8 cellular contexts compared by ENCODE assay signal in the genomic region with DNA sequence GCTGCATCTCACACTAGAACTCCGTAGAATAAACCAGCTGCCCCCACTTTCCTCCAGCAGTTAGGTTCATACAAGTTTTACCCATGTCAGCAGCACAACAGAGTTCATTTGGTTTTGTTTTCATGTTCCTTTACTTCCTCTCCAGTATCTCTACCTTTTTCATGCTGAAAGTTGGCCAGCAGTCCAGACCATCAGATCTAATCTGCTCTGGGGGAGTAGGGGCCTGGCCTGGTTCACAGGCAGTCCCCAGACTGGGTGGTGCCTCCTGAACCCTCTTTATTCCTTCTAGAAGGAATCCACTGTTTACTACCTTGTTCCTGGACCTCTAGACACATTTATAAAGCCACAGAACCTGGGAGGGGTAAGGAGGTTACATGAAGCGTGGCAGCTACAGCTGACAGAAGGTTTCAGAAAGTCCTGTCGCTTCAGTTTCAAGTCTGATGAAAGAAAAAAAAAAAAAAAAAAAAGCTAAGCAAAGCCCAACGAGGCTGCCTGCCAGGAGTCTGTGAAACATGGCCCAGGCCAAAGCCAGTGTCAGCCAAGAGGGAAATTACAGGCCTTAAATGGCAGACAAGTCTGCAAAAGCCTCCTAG.
DNase-seq lines count a peak whose midpoint lies in the region; ATAC-seq, FAIRE-seq and TF ChIP-seq lines count a peak whose summit lies in the region.

No MANE protein-coding gene starts in this region.

- peak; percentile 80 for ATAC-seq in HG02943 (IDR thresholded peaks at IDR 0.05; ENCODE audit: low read depth, unreplicated experiment)

- peak overlapping the region; percentile 68 for H3K27ac ChIP-seq in duodenal mucosa (ENCODE audit: low read depth, low read length)

- H3K36me3 ChIP-seq in duodenal mucosa (ENCODE audit: control insufficient read depth in 1 of 2, insufficient read depth in 2 of 2, low read length in 2 of 2), result no peaks in the 10 kb centered on the region

- H3K4me1 ChIP-seq in duodenal mucosa (ENCODE audit: control insufficient read depth in 1 of 2, insufficient read depth in 2 of 2, low read length in 2 of 2), result peaks cover 16 to 42% of the 10 kb centered on the region in 2 donors

- no peak overlapping the region for H3K4me3 ChIP-seq in duodenal mucosa (ENCODE audit: low read depth in 1 of 2, low read length in 2 of 2)

- H3K9ac ChIP-seq in duodenal mucosa (ENCODE audit: low read depth in 1 of 2, low read length in 2 of 2), result peak overlapping the region; percentile 6 to 41

- peaks cover 3% of the 10 kb centered on the region for H3K27me3 Mint-ChIP-seq in osteocyte (ENCODE audit: unreplicated experiment)

- peaks cover 3% of the 10 kb centered on the region for H3K4me1 Mint-ChIP-seq in osteocyte (ENCODE audit: unreplicated experiment)

- DNase-seq in activated gamma-delta T cell treated with Interleukin-2 at 50 U/mL for 16 hours (peak; percentile 6), activated gamma-delta T cell (lab: John Stamatoyannopoulos, UW) (no peak), RCC 7860 (ENCODE audit: low spot score) (peak; percentile 44), myocyte (ENCODE audit: low read depth) (peak; percentile 76), osteocyte (ENCODE audit: extremely low spot score, unreplicated experiment) (no peak), NCI-H1417 (lab: John Stamatoyannopoulos, UW) (no peak)

- H3K9me3 ChIP-seq in duodenal mucosa (ENCODE audit: control insufficient read depth in 1 of 2, low read length in 2 of 2), result no peaks in the 10 kb centered on the region

- H3K9me3 Mint-ChIP-seq in osteocyte (ENCODE audit: unreplicated experiment), result no peaks in the 10 kb centered on the region

- H3K36me3 Mint-ChIP-seq in osteocyte (ENCODE audit: unreplicated experiment), result no peaks in the 10 kb centered on the region

- TF ChIP-seq CTCF in osteocyte (IDR thresholded peaks at IDR 0.05), result no peak

- no peaks in the 10 kb centered on the region for H3K27me3 ChIP-seq in duodenal mucosa (ENCODE audit: control insufficient read depth in 1 of 2, insufficient read depth in 2 of 2, low read length in 2 of 2)

- no peak overlapping the region for H3K4me3 Mint-ChIP-seq in osteocyte (ENCODE audit: unreplicated experiment)

- H3K27ac Mint-ChIP-seq in osteocyte (ENCODE audit: unreplicated experiment), result no peak overlapping the region

- FAIRE-seq in RCC 7860 (lab: Jason Lieb, UNC), result peak; percentile 84

Comparison
In these comparisons a context has a peak if more than half of its experiments do, and no peak if none do; other contexts are left out.
1. DNase-seq: peak in activated gamma-delta T cell treated with Interleukin-2 at 50 U/mL for 16 hours (single experiment), RCC 7860 (single experiment) and myocyte (single experiment); none in activated gamma-delta T cell (single experiment), osteocyte (single experiment) and NCI-H1417 (0 of 3).